ENCODE assay signal across 24 cellular contexts in the genomic region with DNA sequence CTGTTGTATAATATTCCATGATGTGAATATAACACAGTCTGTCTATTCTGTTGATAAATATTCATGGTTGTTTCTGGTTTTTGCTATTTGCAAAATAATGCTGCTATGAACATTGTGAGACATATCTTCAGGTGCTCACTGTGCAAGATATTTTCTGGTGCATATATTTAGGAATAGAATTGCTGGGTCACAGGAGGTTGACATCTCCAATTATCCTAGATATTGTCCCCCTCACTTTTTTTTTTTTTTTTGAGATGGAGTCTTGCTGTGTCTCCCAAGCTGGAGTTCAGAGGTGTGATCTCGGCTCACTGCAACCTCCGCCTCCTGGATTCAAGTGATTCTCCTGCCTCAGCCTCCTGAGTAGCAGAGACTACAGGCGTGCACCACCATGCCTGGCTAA. TPM values are rescaled to one million over a fixed set of nuclear protein-coding genes. Genes with fewer than 3 reads are reported as not detected.
"Had no signal": no experiment of that assay in that cellular context is flagged by ENCODE, and none has a peak within 500 bp of the region (broad histone marks: within the 10 kb centered on the region; RNA-seq: fewer than 3 reads in every experiment).

No MANE protein-coding gene starts in this region.

- H3K9me3 Mint-ChIP-seq: activated CD4-positive, alpha-beta memory T cell treated with anti-CD3 and anti-CD28 coated beads, Interleukin-2, amount 10 ng/mL, durations not matched to agents 7 days and 5 days; activated naive CD8-positive, alpha-beta T cell treated with anti-CD3 and anti-CD28 coated beads, Interleukin-2, amount 10 ng/mL, durations not matched to agents 7 days and 5 days; activated T-cell treated with anti-CD3 and anti-CD28 coated beads, Interleukin-2, amount 50 U/mL, for 72 hours; T-cell had no signal

- ATAC-seq: T-cell had no signal

- H3K4me1 ChIP-seq: adrenal gland had no signal

- H3K36me3 Mint-ChIP-seq: activated naive CD8-positive, alpha-beta T cell treated with anti-CD3 and anti-CD28 coated beads, Interleukin-2, amount 10 ng/mL, durations not matched to agents 7 days and 5 days; T-cell had no signal

- H3K36me3 ChIP-seq: adrenal gland had no signal

- H3K27ac ChIP-seq: SK-N-MC had no signal

- H3K4me1 Mint-ChIP-seq: activated CD4-positive, alpha-beta memory T cell treated with anti-CD3 and anti-CD28 coated beads, Interleukin-2, amount 10 ng/mL, durations not matched to agents 7 days and 5 days had no signal

- H3K27ac Mint-ChIP-seq: activated CD4-positive, alpha-beta memory T cell treated with anti-CD3 and anti-CD28 coated beads, Interleukin-2, amount 10 ng/mL, durations not matched to agents 7 days and 5 days; activated naive CD8-positive, alpha-beta T cell treated with anti-CD3 and anti-CD28 coated beads, Interleukin-2, amount 10 ng/mL, durations not matched to agents 7 days and 5 days; activated T-cell treated with anti-CD3 and anti-CD28 coated beads, Interleukin-2, amount 50 U/mL, for 72 hours; T-cell had no signal

- H3K4me3 ChIP-seq: adrenal gland had no signal

- H3K27me3 ChIP-seq: adrenal gland had no signal

- DNase-seq: activated CD4-positive, alpha-beta memory T cell treated with anti-CD3 and anti-CD28 coated beads, Interleukin-2, amount 10 ng/mL, durations not matched to agents 7 days and 5 days; activated CD4-positive, alpha-beta T cell treated with anti-CD3 and anti-CD28 coated beads, Interleukin-2, amount 50 U/mL, for 1 hour; activated CD4-positive, CD25-positive, alpha-beta regulatory T cell; activated CD8-positive, alpha-beta memory T cell treated with anti-CD3 and anti-CD28 coated beads, Interleukin-2, amount 50 U/mL, for 4 hours; activated naive CD4-positive, alpha-beta T cell treated with anti-CD3 and anti-CD28 coated beads, Interleukin-2, amount 50 U/mL, for 16 hours; activated naive CD8-positive, alpha-beta T cell treated with anti-CD3 and anti-CD28 coated beads, Interleukin-2, amount 10 ng/mL, durations not matched to agents 7 days and 5 days; activated T-cell treated with anti-CD3 and anti-CD28 coated beads, Interleukin-2, amount 50 U/mL, for 72 hours; anterior cingulate cortex; cerebellar nuclear complex; MM.1S; NCI-H1105; NCI-H1436; NCI-H1694 treated with DMSO at 0.1 percent for 48 hours; NCI-H2029 treated with DMSO at 0.1 percent for 48 hours; NCI-H345; NCI-H510A treated with DMSO at 0.1 percent for 48 hours; T-helper 2 cell; T1000 had no signal

- H3K4me3 Mint-ChIP-seq: activated CD4-positive, alpha-beta memory T cell treated with anti-CD3 and anti-CD28 coated beads, Interleukin-2, amount 10 ng/mL, durations not matched to agents 7 days and 5 days; activated naive CD8-positive, alpha-beta T cell treated with anti-CD3 and anti-CD28 coated beads, Interleukin-2, amount 10 ng/mL, durations not matched to agents 7 days and 5 days; activated T-cell treated with anti-CD3 and anti-CD28 coated beads, Interleukin-2, amount 50 U/mL, for 72 hours; T-cell had no signal

- H3K9me3 ChIP-seq: adrenal gland had no signal

RNA-seq across cellular contexts. Expression of gene CRYBA1, which starts 52.0 kb away (rescaled TPM):
- total RNA-seq: activated CD4-positive, alpha-beta memory T cell treated with anti-CD3 and anti-CD28 coated beads, Interleukin-2, amount 10 ng/mL, durations not matched to agents 7 days and 5 days; activated CD8-positive, alpha-beta memory T cell treated with anti-CD3 and anti-CD28 coated beads for 36 hours; activated naive CD8-positive, alpha-beta T cell treated with anti-CD3 and anti-CD28 coated beads, Interleukin-2, amount 10 ng/mL, durations not matched to agents 7 days and 5 days; activated T-cell treated with anti-CD3 and anti-CD28 coated beads, Interleukin-2, amount 50 U/mL, for 72 hours; adrenal gland; cardiac septum; RPMI7951; T-cell had no signal
- polyA plus RNA-seq: adrenal gland had no signal
